Comparison of ENCODE assay signal across 1 cellular context in the genomic region with DNA sequence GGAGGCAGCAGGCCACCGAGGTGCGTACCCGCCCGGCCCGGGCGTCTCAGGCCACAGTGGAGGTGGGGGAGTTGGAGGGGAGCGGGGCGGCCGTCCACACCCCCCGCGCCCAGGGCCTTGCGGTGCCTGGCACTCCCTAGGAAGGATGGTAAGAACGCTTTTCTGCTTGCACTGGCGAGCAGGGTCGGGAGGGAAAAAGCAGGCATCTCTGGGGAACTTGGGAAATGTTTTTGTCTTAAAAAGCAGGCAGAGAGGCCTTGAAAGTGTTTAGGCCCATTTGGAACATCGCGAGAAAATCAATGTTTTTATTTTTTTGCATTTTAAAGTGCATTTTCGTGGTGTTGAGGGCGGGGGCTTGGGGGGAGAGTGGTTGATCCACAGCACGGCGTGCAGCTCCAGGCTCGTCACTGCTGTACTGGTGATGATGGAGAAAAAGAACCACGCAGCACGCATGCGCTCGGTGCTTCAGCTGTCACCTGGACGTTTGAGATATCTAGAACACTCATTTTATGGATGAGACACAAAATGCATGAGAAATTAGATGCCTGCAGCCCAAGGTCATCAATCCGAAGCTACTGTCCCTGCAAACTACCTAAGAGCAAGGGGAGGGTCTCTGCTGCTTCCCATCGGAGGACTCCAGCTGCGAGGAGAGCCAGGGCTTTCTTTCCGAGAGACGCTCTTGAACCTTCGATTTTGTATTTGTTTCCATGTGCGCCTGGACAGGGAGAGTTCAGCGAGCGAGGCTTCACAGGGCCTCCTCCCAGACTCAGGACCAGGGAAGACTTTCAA.
TF ChIP-seq lines count a peak whose summit lies in the region.

No MANE protein-coding gene starts in this region.

TF ChIP-seq in A549, 52 proteins besides CTCF, POLR2A, EP300 and RAD21 (continued from another document):
- TF ChIP-seq, protein P1, sequence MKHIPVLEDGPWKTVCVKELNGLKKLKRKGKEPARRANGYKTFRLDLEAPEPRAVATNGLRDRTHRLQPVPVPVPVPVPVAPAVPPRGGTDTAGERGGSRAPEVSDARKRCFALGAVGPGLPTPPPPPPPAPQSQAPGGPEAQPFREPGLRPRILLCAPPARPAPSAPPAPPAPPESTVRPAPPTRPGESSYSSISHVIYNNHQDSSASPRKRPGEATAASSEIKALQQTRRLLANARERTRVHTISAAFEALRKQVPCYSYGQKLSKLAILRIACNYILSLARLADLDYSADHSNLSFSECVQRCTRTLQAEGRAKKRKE (CRISPR knock-in tag; IDR thresholded peaks at IDR 0.05; ENCODE audit: low read depth): no peak
- TF ChIP-seq HOXB5 (CRISPR knock-in tag; IDR thresholded peaks at IDR 0.05) (no peak), SREBF2 (IDR thresholded peaks at IDR 0.05) (no peak), NR3C1 (IDR thresholded peaks at IDR 0.05) (no peak), POLR2AphosphoS2 (conservative IDR thresholded peaks at IDR 0.05; ENCODE audit: low read length) (no peak), FOSL2 (IDR thresholded peaks at IDR 0.05) (no peak), FOSL2 (CRISPR knock-in tag; IDR thresholded peaks at IDR 0.05) (no peak)
